19 cellular contexts compared by ENCODE assay signal in genomic region chr5:61229416-61229815, GRCh38.
A peak's percentile ranks its signal among the peaks of the same experiment; 100 is the strongest.
DNase-seq lines count a peak whose midpoint lies in the region; ATAC-seq and TF ChIP-seq lines count a peak whose summit lies in the region.
"Had no signal": no experiment of that assay in that cellular context is flagged by ENCODE, and none has a peak within 500 bp of the region (broad histone marks: within the 10 kb centered on the region; RNA-seq: fewer than 3 reads in every experiment).

No MANE protein-coding gene starts in this region.

- H3K4me3 Mint-ChIP-seq in WTC11, result no peak overlapping the region
- H3K4me3 Mint-ChIP-seq: activated T-helper 17 cell treated with anti-CD3 and anti-CD28 coated beads, Interleukin-2, amount 50 U/mL, for 72 hours; central memory CD8-positive, alpha-beta T cell had no signal

- 47 to 64% methylated on average over 3 to 4 of the region's 6 CpGs for WGBS in gastroesophageal sphincter (ENCODE audit: low coverage in 1 of 2), 2 donors

- H3K27ac ChIP-seq in uterus (no peak overlapping the region), gastroesophageal sphincter (no peak overlapping the region)

- ATAC-seq in GM19025 (IDR thresholded peaks at IDR 0.05; ENCODE audit: low read depth, unreplicated experiment) (peak; percentile 4), WTC11 (peak; percentile 22; the same call in 1 of the 2 replicates), gastroesophageal sphincter (no peak), HG03565 (IDR thresholded peaks at IDR 0.05; ENCODE audit: unreplicated experiment) (no peak)
- ATAC-seq: activated T-helper 17 cell treated with anti-CD3 and anti-CD28 coated beads, Interleukin-2, amount 50 U/mL, for 72 hours; sciatic nerve had no signal

- no peaks in the 10 kb centered on the region for H3K36me3 Mint-ChIP-seq in WTC11

- no peaks in the 10 kb centered on the region for H3K4me1 ChIP-seq in uterus
- H3K4me1 ChIP-seq in gastroesophageal sphincter, result peaks cover 0 to 3% (median 0%) of the 10 kb centered on the region in 3 donors

- H3K27me3 Mint-ChIP-seq in WTC11 (ENCODE audit: low read depth), result no peaks in the 10 kb centered on the region
- H3K27me3 Mint-ChIP-seq: activated T-helper 17 cell treated with anti-CD3 and anti-CD28 coated beads, Interleukin-2, amount 50 U/mL, for 72 hours; central memory CD8-positive, alpha-beta T cell had no signal

- TF ChIP-seq CTCF in WTC11 (IDR thresholded peaks at IDR 0.05) (no peak), uterus (IDR thresholded peaks at IDR 0.05) (no peak), gastroesophageal sphincter (IDR thresholded peaks at IDR 0.05) (no peak)

- no peak for TF ChIP-seq EP300 in gastroesophageal sphincter (IDR thresholded peaks at IDR 0.05)

- CTCF ChIA-PET in WTC11 (lab: Charles Lee), result interaction anchor here (1.2 to 1.8 kb wide), 2 partner anchors 430 to 539 kb away, joined by 3 to 6 read pairs; no protein-coding TSS in a partner anchor

- intact Hi-C loops in uterus (cut with DNase I; ENCODE audit: low total_unique reads), result no loop called here

- H3K27me3 ChIP-seq in uterus, result no peaks in the 10 kb centered on the region
- no peaks in the 10 kb centered on the region for H3K27me3 ChIP-seq in gastroesophageal sphincter
- H3K27me3 ChIP-seq: stomach had no signal

- no peak overlapping the region for H3K27ac Mint-ChIP-seq in WTC11
- H3K27ac Mint-ChIP-seq: activated T-helper 17 cell treated with anti-CD3 and anti-CD28 coated beads, Interleukin-2, amount 50 U/mL, for 72 hours had no signal

- no peaks in the 10 kb centered on the region for H3K4me1 Mint-ChIP-seq in WTC11
- H3K4me1 Mint-ChIP-seq: activated T-helper 17 cell treated with anti-CD3 and anti-CD28 coated beads, Interleukin-2, amount 50 U/mL, for 72 hours had no signal

- DNase-seq in AG08395 (ENCODE audit: low spot score) (peak; percentile 6), WTC11 (ENCODE audit: low spot score) (no peak), iris pigment epithelial cell (ENCODE audit: low read depth) (peak; percentile 15), uterus (no peak), dedifferentiated amniotic fluid mesenchymal stem cell (ENCODE audit: extremely low spot score) (no peak)
- DNase-seq: activated CD4-positive, CD25-positive, alpha-beta regulatory T cell; COR-L47; hypothalamus; kidney glomerular epithelial cell; NCI-H1694 treated with DMSO at 0.1 percent for 48 hours; SIG-M5; stimulated activated CD4-positive, alpha-beta T cell treated with anti-CD3 and anti-CD28 coated beads, Interleukin-2, amount 100 ng/mL, for 24 hours; stomach had no signal

- TF ChIP-seq POLR2A in uterus (IDR thresholded peaks at IDR 0.05), result no peak
- no peak for TF ChIP-seq POLR2A in gastroesophageal sphincter (IDR thresholded peaks at IDR 0.05)

- H3K9me3 Mint-ChIP-seq in WTC11, result peaks cover 13% of the 10 kb centered on the region; the same call in 1 of the 2 replicates
- H3K9me3 Mint-ChIP-seq: activated T-helper 17 cell treated with anti-CD3 and anti-CD28 coated beads, Interleukin-2, amount 50 U/mL, for 72 hours; central memory CD8-positive, alpha-beta T cell had no signal

- no peak overlapping the region for H3K4me3 ChIP-seq in uterus
- no peak overlapping the region for H3K4me3 ChIP-seq in gastroesophageal sphincter

- H3K36me3 ChIP-seq in uterus (no peaks in the 10 kb centered on the region), gastroesophageal sphincter (no peaks in the 10 kb centered on the region)
- H3K36me3 ChIP-seq: stomach had no signal

- POLR2A ChIA-PET in WTC11 (lab: Charles Lee), result no interaction called here

- H3K9me3 ChIP-seq in uterus, result no peaks in the 10 kb centered on the region
- no peaks in the 10 kb centered on the region for H3K9me3 ChIP-seq in gastroesophageal sphincter

TF ChIP-seq in WTC11, 78 proteins besides CTCF, POLR2A, EP300 and RAD21:
- TF ChIP-seq TEAD1 (CRISPR knock-in tag; IDR thresholded peaks at IDR 0.05), result no peak
- no peak for TF ChIP-seq MAX (CRISPR knock-in tag; IDR thresholded peaks at IDR 0.05)
- no peak for TF ChIP-seq ZBTB43 (CRISPR knock-in tag; IDR thresholded peaks at IDR 0.05)
- TF ChIP-seq USF1 (CRISPR knock-in tag; IDR thresholded peaks at IDR 0.05), result no peak
- TF ChIP-seq KAT7 (CRISPR knock-in tag; IDR thresholded peaks at IDR 0.05; ENCODE audit: borderline replicate concordance), result no peak
- no peak for TF ChIP-seq NR2C2 (CRISPR knock-in tag; IDR thresholded peaks at IDR 0.05)
- TF ChIP-seq CREM (CRISPR knock-in tag; IDR thresholded peaks at IDR 0.05), result no peak
- TF ChIP-seq ATF1 (CRISPR knock-in tag; IDR thresholded peaks at IDR 0.05), result no peak
- TF ChIP-seq FOXK1 (CRISPR knock-in tag; IDR thresholded peaks at IDR 0.05), result no peak
- no peak for TF ChIP-seq MYBL2 (CRISPR knock-in tag; IDR thresholded peaks at IDR 0.05)
- no peak for TF ChIP-seq ARID4B (CRISPR knock-in tag; IDR thresholded peaks at IDR 0.05; ENCODE audit: borderline replicate concordance)
- TF ChIP-seq HMGXB4 (CRISPR knock-in tag; IDR thresholded peaks at IDR 0.05), result no peak
- TF ChIP-seq TCF7 (CRISPR knock-in tag; IDR thresholded peaks at IDR 0.05; ENCODE audit: low read depth), result no peak
- TF ChIP-seq NR3C1 (CRISPR knock-in tag; conservative IDR thresholded peaks at IDR 0.05; ENCODE audit: low read depth), result no peak

Comparison
In these comparisons a context has a peak if more than half of its experiments do, and no peak if none do; other contexts are left out.
1. DNase-seq: peak in AG08395 (single experiment) and iris pigment epithelial cell (single experiment); none in WTC11 (single experiment), uterus (0 of 2) and dedifferentiated amniotic fluid mesenchymal stem cell (single experiment).
2. ATAC-seq: peak in GM19025 (single experiment) and WTC11 (single experiment); none in gastroesophageal sphincter (single experiment) and HG03565 (single experiment).